ENCODE assay signal across 15 cellular contexts in genomic region chr21:28799926-28800325, GRCh38.
DNase-seq lines count a peak whose midpoint lies in the region; ATAC-seq and TF ChIP-seq lines count a peak whose summit lies in the region.
"Had no signal": no experiment of that assay in that cellular context is flagged by ENCODE, and none has a peak within 500 bp of the region (broad histone marks: within the 10 kb centered on the region; RNA-seq: fewer than 3 reads in every experiment).

No MANE protein-coding gene starts in this region.

- H3F3A ChIP-seq in PC-9 (ENCODE audit: insufficient read depth, low read depth), result no peaks in the 10 kb centered on the region

- in situ Hi-C loops in SK-MEL-5 (cut with HindIII; ENCODE audit: low pct_unique_long_range_greater_than_20kb, low sequenced_read_pairs), result no loop called here

- no peak overlapping the region for H3K4me2 ChIP-seq in PC-9

- no peak for ATAC-seq in stimulated activated effector memory CD8-positive, alpha-beta T cell treated with anti-CD3 and anti-CD28 coated beads, Interleukin-12 subunit alpha, Interleukin-12 subunit beta, amount 100 ng/mL, for 72 hours

- BruUV-seq in Caco-2 (replicated peaks; lab: Mats Ljungman, UMichigan) (no TSS peak), PC-9 (replicated peaks; lab: Mats Ljungman, UMichigan) (no TSS peak)

- no peaks in the 10 kb centered on the region for H3K4me1 Mint-ChIP-seq in stimulated activated effector memory CD8-positive, alpha-beta T cell treated with anti-CD3 and anti-CD28 coated beads, Interleukin-12 subunit alpha, Interleukin-12 subunit beta, amount 100 ng/mL, for 72 hours
- no peaks in the 10 kb centered on the region for H3K4me1 Mint-ChIP-seq in Caco-2 (ENCODE audit: low read depth, unreplicated experiment)
- H3K4me1 Mint-ChIP-seq: B cell had no signal

- no peaks in the 10 kb centered on the region for H3K36me3 Mint-ChIP-seq in stimulated activated effector memory CD8-positive, alpha-beta T cell treated with anti-CD3 and anti-CD28 coated beads, Interleukin-12 subunit alpha, Interleukin-12 subunit beta, amount 100 ng/mL, for 72 hours
- H3K36me3 Mint-ChIP-seq in Caco-2 (ENCODE audit: insufficient read depth, unreplicated experiment), result no peaks in the 10 kb centered on the region

- no peaks in the 10 kb centered on the region for H4K20me1 ChIP-seq in PC-9 (ENCODE audit: insufficient read depth)

- TF ChIP-seq CTCF in esophagus muscularis mucosa (IDR thresholded peaks at IDR 0.05), result no peak
- no peak for TF ChIP-seq CTCF in suprapubic skin (IDR thresholded peaks at IDR 0.05)
- no peak for TF ChIP-seq CTCF in Caco-2 (IDR thresholded peaks at IDR 0.05; ENCODE audit: insufficient read depth in 1 of 2, low read depth in 1 of 2, low read length in 1 of 2, severe bottlenecking in 1 of 2, unreplicated experiment in 1 of 2)
- no peak for TF ChIP-seq CTCF in PC-9 (conservative IDR thresholded peaks at IDR 0.05)

- intact Hi-C loops in esophagus muscularis mucosa (cut with DNase I), result no loop called here
- intact Hi-C loops in Caco-2 (cut with micrococcal nuclease; ENCODE audit: unreplicated experiment), result no loop called here
- intact Hi-C loops in PC-9 (cut with micrococcal nuclease; ENCODE audit: unreplicated experiment), result no loop called here

- H3K79me2 ChIP-seq in PC-9 (ENCODE audit: low read depth), result no peaks in the 10 kb centered on the region

- H3K36me3 ChIP-seq in esophagus muscularis mucosa (no peaks in the 10 kb centered on the region), muscle layer of duodenum (ENCODE audit: control insufficient read depth in 1 of 2, insufficient read depth in 2 of 2, low read length in 2 of 2) (no peaks in the 10 kb centered on the region), suprapubic skin (no peaks in the 10 kb centered on the region), Caco-2 (ENCODE audit: control insufficient read depth, insufficient read depth, low read length) (no peaks in the 10 kb centered on the region), PC-9 (ENCODE audit: low read depth) (no peaks in the 10 kb centered on the region)

- peak overlapping the region; percentile 32 for H3K27ac Mint-ChIP-seq in stimulated activated effector memory CD8-positive, alpha-beta T cell treated with anti-CD3 and anti-CD28 coated beads, Interleukin-12 subunit alpha, Interleukin-12 subunit beta, amount 100 ng/mL, for 72 hours
- no peak overlapping the region for H3K27ac Mint-ChIP-seq in Caco-2 (ENCODE audit: unreplicated experiment)
- H3K27ac Mint-ChIP-seq: B cell; CD4-positive, alpha-beta T cell had no signal

- no peak overlapping the region for H2AFZ ChIP-seq in PC-9
- H2AFZ ChIP-seq: GM23248 had no signal

- 87% methylated on average over 7 of the region's 7 CpGs for WGBS in esophagus muscularis mucosa
- WGBS in suprapubic skin, result 91% methylated on average over 7 of the region's 7 CpGs

- peaks cover 3% of the 10 kb centered on the region for H3K27me3 Mint-ChIP-seq in Caco-2 (ENCODE audit: insufficient read depth, unreplicated experiment)
- H3K27me3 Mint-ChIP-seq: B cell; CD4-positive, alpha-beta T cell had no signal

- H3K9me3 ChIP-seq in esophagus muscularis mucosa (no peaks in the 10 kb centered on the region), muscle layer of duodenum (ENCODE audit: control insufficient read depth in 1 of 2, low read length in 2 of 2) (no peaks in the 10 kb centered on the region), suprapubic skin (no peaks in the 10 kb centered on the region), Caco-2 (no peaks in the 10 kb centered on the region), PC-9 (ENCODE audit: insufficient read depth, low read depth) (no peaks in the 10 kb centered on the region)

- H3K9me2 ChIP-seq in PC-9 (ENCODE audit: insufficient read depth), result no peaks in the 10 kb centered on the region

- H3K27me3 ChIP-seq in esophagus muscularis mucosa (no peaks in the 10 kb centered on the region), muscle layer of duodenum (ENCODE audit: low read depth, low read length) (no peaks in the 10 kb centered on the region), suprapubic skin (no peaks in the 10 kb centered on the region), Caco-2 (replicated peaks; ENCODE audit: control insufficient read depth, insufficient read depth, low read length) (no peaks in the 10 kb centered on the region), PC-9 (ENCODE audit: insufficient read depth, low read depth) (no peaks in the 10 kb centered on the region)

- peak overlapping the region; percentile 22 to 70 (median 46) for H3K27ac ChIP-seq in esophagus muscularis mucosa (replicated peaks in 1 of 4)
- peak overlapping the region; percentile 35 for H3K27ac ChIP-seq in muscle layer of duodenum (ENCODE audit: low read length)
- H3K27ac ChIP-seq in suprapubic skin, result no peak overlapping the region
- H3K27ac ChIP-seq in PC-9, result no peak overlapping the region
- H3K27ac ChIP-seq: GM23248 had no signal

- POLR2A ChIA-PET in Caco-2 (lab: Charles Lee), result no interaction called here
- POLR2A ChIA-PET in PC-9 (lab: Charles Lee; ENCODE audit: unreplicated experiment), result no interaction called here

- DNase-seq in SK-MEL-5 (ENCODE audit: low read depth, low spot score), result peak; percentile 9
- no peak for DNase-seq in esophagus muscularis mucosa (ENCODE audit: extremely low spot score)
- DNase-seq in stimulated activated effector memory CD8-positive, alpha-beta T cell treated with anti-CD3 and anti-CD28 coated beads, Interleukin-12 subunit alpha, Interleukin-12 subunit beta, amount 100 ng/mL, for 72 hours (ENCODE audit: low spot score in 2 of 2), result no peak
- DNase-seq in suprapubic skin (ENCODE audit: low spot score in 2 of 2), result no peak
- DNase-seq in Caco-2, result no peak
- DNase-seq in PC-9, result no peak
- DNase-seq: C1 segment of cervical spinal cord; CD4-positive, alpha-beta T cell; DMS153; DMS79 treated with DMSO at 0.1 percent for 48 hours; EL; GM23248; H7 had no signal

- H3K4me3 ChIP-seq in esophagus muscularis mucosa (no peak overlapping the region), muscle layer of duodenum (ENCODE audit: low read depth in 1 of 2, low read length in 2 of 2) (no peak overlapping the region), suprapubic skin (no peak overlapping the region), Caco-2 (ENCODE audit: low read depth, low read length) (no peak overlapping the region), PC-9 (no peak overlapping the region)
- H3K4me3 ChIP-seq: GM23248 had no signal

- TF ChIP-seq EP300 in esophagus muscularis mucosa (IDR thresholded peaks at IDR 0.05) (no peak), suprapubic skin (IDR thresholded peaks at IDR 0.05) (no peak)

- TF ChIP-seq POLR2A in esophagus muscularis mucosa (IDR thresholded peaks at IDR 0.05; ENCODE audit: low read depth), result no peak
- TF ChIP-seq POLR2A in suprapubic skin (IDR thresholded peaks at IDR 0.05), result no peak

- CTCF ChIA-PET in Caco-2 (lab: Charles Lee) (no interaction called here), PC-9 (lab: Charles Lee) (interaction anchor here (0.6 kb wide), 1 partner anchor 140 kb away, joined by 3 read pairs; no protein-coding TSS in a partner anchor)

- no peaks in the 10 kb centered on the region for H3K9me3 Mint-ChIP-seq in stimulated activated effector memory CD8-positive, alpha-beta T cell treated with anti-CD3 and anti-CD28 coated beads, Interleukin-12 subunit alpha, Interleukin-12 subunit beta, amount 100 ng/mL, for 72 hours
- no peaks in the 10 kb centered on the region for H3K9me3 Mint-ChIP-seq in Caco-2 (ENCODE audit: unreplicated experiment)
- H3K9me3 Mint-ChIP-seq: CD4-positive, alpha-beta T cell had no signal

- H3K4me1 ChIP-seq in esophagus muscularis mucosa (peaks cover 3 to 45% (median 38%) of the 10 kb centered on the region in 4 donors), muscle layer of duodenum (ENCODE audit: control insufficient read depth in 1 of 2, insufficient read depth in 2 of 2, low read length in 2 of 2) (no peaks in the 10 kb centered on the region), suprapubic skin (no peaks in the 10 kb centered on the region), Caco-2 (no peaks in the 10 kb centered on the region), PC-9 (replicated peaks; ENCODE audit: insufficient read depth) (no peaks in the 10 kb centered on the region)

- no peak overlapping the region for H3K4me3 Mint-ChIP-seq in stimulated activated effector memory CD8-positive, alpha-beta T cell treated with anti-CD3 and anti-CD28 coated beads, Interleukin-12 subunit alpha, Interleukin-12 subunit beta, amount 100 ng/mL, for 72 hours
- H3K4me3 Mint-ChIP-seq in Caco-2 (ENCODE audit: unreplicated experiment), result no peak overlapping the region
- H3K4me3 Mint-ChIP-seq: B cell; CD4-positive, alpha-beta T cell had no signal

Comparison
In these comparisons a context has a peak if more than half of its experiments do, and no peak if none do; other contexts are left out.
1. H3K27ac ChIP-seq: peak in esophagus muscularis mucosa (4 of 4) and muscle layer of duodenum (single experiment); none in suprapubic skin (single experiment) and PC-9 (single experiment).